In genomic region chr7:6551016-6551511, GRCh38 we compare ENCODE assay signal across 34 cellular contexts. TPM values are rescaled to one million over a fixed set of nuclear protein-coding genes. Genes with fewer than 3 reads are reported as not detected.
"Had no signal": no experiment of that assay in that cellular context is flagged by ENCODE, and none has a peak within 500 bp of the region (broad histone marks: within the 10 kb centered on the region; RNA-seq: fewer than 3 reads in every experiment).

Gene GRID2IP, minus strand, starts transcription at chr7:6551461. Its CDS starts 25 bp downstream, at chr7:6551436.

- H3K9ac ChIP-seq: parathyroid adenoma had no signal

- H3K36me3 Mint-ChIP-seq: activated naive CD8-positive, alpha-beta T cell treated with anti-CD3 and anti-CD28 coated beads for 36 hours; immature natural killer cell; mesothelial cell of epicardium; naive B cell; stimulated activated effector memory CD8-positive, alpha-beta T cell treated with anti-CD3 and anti-CD28 coated beads, Interleukin-12 subunit alpha, Interleukin-12 subunit beta, amount 100 ng/mL, for 72 hours had no signal

- H3K9me3 Mint-ChIP-seq: activated naive CD4-positive, alpha-beta T cell treated with anti-CD3 and anti-CD28 coated beads for 36 hours; activated T-cell treated with anti-CD3 and anti-CD28 coated beads, Interleukin-2, amount 50 U/mL, for 72 hours; immature natural killer cell; mesothelial cell of epicardium; naive B cell; stimulated activated effector memory CD8-positive, alpha-beta T cell treated with anti-CD3 and anti-CD28 coated beads, Interleukin-12 subunit alpha, Interleukin-12 subunit beta, amount 100 ng/mL, for 72 hours had no signal

- H3K4me3 Mint-ChIP-seq: activated naive CD4-positive, alpha-beta T cell treated with anti-CD3 and anti-CD28 coated beads for 36 hours; activated naive CD8-positive, alpha-beta T cell treated with anti-CD3 and anti-CD28 coated beads for 36 hours; activated T-cell treated with anti-CD3 and anti-CD28 coated beads, Interleukin-2, amount 50 U/mL, for 72 hours; immature natural killer cell; mesothelial cell of epicardium; stimulated activated effector memory CD8-positive, alpha-beta T cell treated with anti-CD3 and anti-CD28 coated beads, Interleukin-12 subunit alpha, Interleukin-12 subunit beta, amount 100 ng/mL, for 72 hours had no signal

- H3K36me3 ChIP-seq: adrenal gland, esophagus squamous epithelium, gastroesophageal sphincter, sigmoid colon, suprapubic skin, tibial nerve, uterus had no signal

- H3K27me3 Mint-ChIP-seq: naive B cell had no signal

- H3K4me2 ChIP-seq: hepatocyte had no signal

- H3K79me2 ChIP-seq: hepatocyte, parathyroid adenoma had no signal

- H3K9me3 ChIP-seq: adrenal gland, body of pancreas, esophagus squamous epithelium, gastroesophageal sphincter, psoas muscle, sigmoid colon, suprapubic skin, tibial nerve, uterus had no signal

- H3K4me1 Mint-ChIP-seq: immature natural killer cell, mesothelial cell of epicardium had no signal

- H3K4me1 ChIP-seq: adrenal gland, body of pancreas, esophagus squamous epithelium, gastroesophageal sphincter, parathyroid adenoma, psoas muscle, sigmoid colon, suprapubic skin, tibial nerve, uterus had no signal

- H3K4me3 ChIP-seq: adrenal gland, body of pancreas, esophagus squamous epithelium, gastroesophageal sphincter, hepatocyte, psoas muscle, sigmoid colon, suprapubic skin, tibial nerve, uterus had no signal

- ATAC-seq: activated T-cell treated with anti-CD3 and anti-CD28 coated beads, Interleukin-2, amount 50 U/mL, for 72 hours; body of pancreas; gastroesophageal sphincter; left colon; psoas muscle; stimulated activated effector memory CD8-positive, alpha-beta T cell treated with anti-CD3 and anti-CD28 coated beads, Interleukin-12 subunit alpha, Interleukin-12 subunit beta, amount 100 ng/mL, for 72 hours had no signal

- H3K27me3 ChIP-seq: adrenal gland, body of pancreas, esophagus squamous epithelium, hepatocyte, sigmoid colon, suprapubic skin, tibial nerve, uterus had no signal

- DNase-seq: activated CD4-positive, alpha-beta T cell treated with anti-CD3 and anti-CD28 coated beads for 4 hours; activated CD4-positive, alpha-beta T cell treated with anti-CD3 and anti-CD28 coated beads, Interleukin-2, amount 50 U/mL, for 4 hours; activated effector memory CD4-positive, alpha-beta T cell treated with anti-CD3 and anti-CD28 coated beads, Interleukin-2, amount 50 U/mL, for 16 hours; activated naive CD4-positive, alpha-beta T cell treated with anti-CD3 and anti-CD28 coated beads for 36 hours; activated naive CD8-positive, alpha-beta T cell treated with anti-CD3 and anti-CD28 coated beads for 36 hours; activated T-cell treated with anti-CD3 and anti-CD28 coated beads for 4 hours; activated T-cell treated with anti-CD3 and anti-CD28 coated beads, Interleukin-2, amount 50 U/mL, for 72 hours; adrenal gland; aorta; body of pancreas; dermis blood vessel endothelial cell; effector CD4-positive, alpha-beta T cell; esophagus squamous epithelium; immature natural killer cell; kidney; left colon; naive B cell; nucleus accumbens; psoas muscle; sigmoid colon; small intestine; stimulated activated CD4-positive, alpha-beta T cell treated with anti-CD3 and anti-CD28 coated beads, Interleukin-4, amount 100 ng/mL, for 24 hours; T-helper 1 cell; uterus had no signal

- H2AFZ ChIP-seq: hepatocyte, parathyroid adenoma had no signal

- FAIRE-seq: colon, endometrium, kidney, small intestine had no signal

- H3K27ac Mint-ChIP-seq: activated naive CD4-positive, alpha-beta T cell treated with anti-CD3 and anti-CD28 coated beads for 36 hours; activated naive CD8-positive, alpha-beta T cell treated with anti-CD3 and anti-CD28 coated beads for 36 hours; activated T-cell treated with anti-CD3 and anti-CD28 coated beads, Interleukin-2, amount 50 U/mL, for 72 hours; immature natural killer cell; mesothelial cell of epicardium; stimulated activated effector memory CD8-positive, alpha-beta T cell treated with anti-CD3 and anti-CD28 coated beads, Interleukin-12 subunit alpha, Interleukin-12 subunit beta, amount 100 ng/mL, for 72 hours had no signal

- H3K27ac ChIP-seq: adrenal gland, body of pancreas, epithelial cell of prostate, esophagus squamous epithelium, gastroesophageal sphincter, hepatocyte, parathyroid adenoma, psoas muscle, sigmoid colon, suprapubic skin, tibial nerve, uterus had no signal

RNA-seq across cellular contexts. Expression of gene GRID2IP, which starts in this region (rescaled TPM):
- total RNA-seq: dermis blood vessel endothelial cell, sigmoid colon, tibial nerve had no signal
